8 cellular contexts compared by ENCODE assay signal in genomic region chr6:17394192-17394611, GRCh38. TPM values are rescaled to one million over a fixed set of nuclear protein-coding genes. Genes with fewer than 3 reads are reported as not detected.
A peak's percentile ranks its signal among the peaks of the same experiment; 100 is the strongest.
DNase-seq lines count a peak whose midpoint lies in the region; ATAC-seq and TF ChIP-seq lines count a peak whose summit lies in the region.

No MANE protein-coding gene starts in this region.

- DNase-seq in activated naive CD4-positive, alpha-beta T cell treated with anti-CD3 and anti-CD28 coated beads, Interleukin-2, amount 10 ng/mL, durations not matched to agents 7 days and 5 days = no peak
- DNase-seq in activated naive CD4-positive, alpha-beta T cell treated with anti-CD3 and anti-CD28 coated beads, Interleukin-2, amount 50 U/mL, for 16 hours = no peak
- DNase-seq in RPMI7951 (ENCODE audit: low read depth) = peak; percentile 83
- DNase-seq in dermis blood vessel endothelial cell = peak; percentile 67
- peak in 2 of 3 donors; percentile 31 to 49 for DNase-seq in right lobe of liver
- DNase-seq in testis = peak; percentile 25
- DNase-seq in NCI-H2196 (lab: John Stamatoyannopoulos, UW; ENCODE audit: unreplicated experiment) = no peak

- CTCF ChIA-PET in activated naive CD4-positive, alpha-beta T cell treated with anti-CD3 and anti-CD28 coated beads, Interleukin-2, amount 10 ng/mL, durations not matched to agents 7 days and 5 days (lab: Charles Lee) = no interaction called here

- H3K27ac Mint-ChIP-seq in activated naive CD4-positive, alpha-beta T cell treated with anti-CD3 and anti-CD28 coated beads, Interleukin-2, amount 10 ng/mL, durations not matched to agents 7 days and 5 days = no peak overlapping the region

- H3K9me3 Mint-ChIP-seq in activated naive CD4-positive, alpha-beta T cell treated with anti-CD3 and anti-CD28 coated beads, Interleukin-2, amount 10 ng/mL, durations not matched to agents 7 days and 5 days = no peaks in the 10 kb centered on the region

- peak overlapping the region; percentile 41 to 64 (median 50) for H3K4me3 ChIP-seq in right lobe of liver
- H3K4me3 ChIP-seq in testis = peak overlapping the region; percentile 58 to 70

- no peaks in the 10 kb centered on the region for H3K9me3 ChIP-seq in right lobe of liver
- no peaks in the 10 kb centered on the region for H3K9me3 ChIP-seq in testis

- peaks cover 37% of the 10 kb centered on the region for H3K27me3 Mint-ChIP-seq in activated naive CD4-positive, alpha-beta T cell treated with anti-CD3 and anti-CD28 coated beads, Interleukin-2, amount 10 ng/mL, durations not matched to agents 7 days and 5 days

- peak; percentile 57 to 72 (median 66) for ATAC-seq in right lobe of liver
- no peak for ATAC-seq in GM19351 (IDR thresholded peaks at IDR 0.05; ENCODE audit: unreplicated experiment)

- intact Hi-C loops in right lobe of liver (cut with DNase I) = no loop called here
- intact Hi-C loops in testis (cut with DNase I; ENCODE audit: low total_unique reads) = no loop called here

- peaks cover 4% of the 10 kb centered on the region for H3K4me1 Mint-ChIP-seq in activated naive CD4-positive, alpha-beta T cell treated with anti-CD3 and anti-CD28 coated beads, Interleukin-2, amount 10 ng/mL, durations not matched to agents 7 days and 5 days

- 4% methylated on average over 11 of the region's 12 CpGs for WGBS in right lobe of liver (ENCODE audit: insufficient coverage, low coverage, low lambda C conversion rate, missing lambda C conversion rate)
- 1 to 2% methylated on average over 11 to 12 of the region's 12 CpGs for WGBS in testis, 2 donors

- TF ChIP-seq CTCF in right lobe of liver (IDR thresholded peaks at IDR 0.05) (no peak), testis (IDR thresholded peaks at IDR 0.05) (no peak)

- TF ChIP-seq POLR2A in right lobe of liver (IDR thresholded peaks at IDR 0.05) (no peak), testis (IDR thresholded peaks at IDR 0.05) (no peak)

- peak overlapping the region; percentile 19 for H3K4me3 Mint-ChIP-seq in activated naive CD4-positive, alpha-beta T cell treated with anti-CD3 and anti-CD28 coated beads, Interleukin-2, amount 10 ng/mL, durations not matched to agents 7 days and 5 days

- H3K36me3 ChIP-seq in right lobe of liver (no peaks in the 10 kb centered on the region), testis (ENCODE audit: low read depth, missing control alignments) (no peaks in the 10 kb centered on the region)

- H3K36me3 Mint-ChIP-seq in activated naive CD4-positive, alpha-beta T cell treated with anti-CD3 and anti-CD28 coated beads, Interleukin-2, amount 10 ng/mL, durations not matched to agents 7 days and 5 days = no peaks in the 10 kb centered on the region

- H3K27ac ChIP-seq in right lobe of liver (peak overlapping the region; percentile 52 to 87 (median 86)), testis (peak overlapping the region in 1 of 2 donors; percentile 71)

- H3K4me1 ChIP-seq in right lobe of liver (peaks cover 0 to 13% (median 5%) of the 10 kb centered on the region in 4 donors), testis (no peaks in the 10 kb centered on the region)

- H3K27me3 ChIP-seq in right lobe of liver (no peaks in the 10 kb centered on the region), testis (no peaks in the 10 kb centered on the region)

RNA-seq across cellular contexts. Expression of gene CAP2, which starts 0.8 kb away (rescaled TPM):
- 29.5 and 35.9 TPM in 2 replicates for total RNA-seq in RPMI7951 (2014; rRNA removed; shearing (Covaris generic))
- 2.6 and 3.3 TPM in 2 replicates for total RNA-seq in dermis blood vessel endothelial cell
- total RNA-seq in right lobe of liver = 1 to 10 TPM; 2.1 to 7.4 (median 6.1) TPM
- 1 to 10 TPM; 1.6 to 2.9 TPM for total RNA-seq in testis
- 5.2 TPM for polyA plus RNA-seq in testis (ENCODE audit: insufficient read depth, low read depth, low replicate concordance)

Comparison
In these comparisons a context has a peak if more than half of its experiments do, and no peak if none do; other contexts are left out.
1. DNase-seq: peak in RPMI7951 (single experiment), dermis blood vessel endothelial cell (single experiment), right lobe of liver (2 of 3) and testis (single experiment); none in activated naive CD4-positive, alpha-beta T cell treated with anti-CD3 and anti-CD28 coated beads, Interleukin-2, amount 10 ng/mL, durations not matched to agents 7 days and 5 days (single experiment), activated naive CD4-positive, alpha-beta T cell treated with anti-CD3 and anti-CD28 coated beads, Interleukin-2, amount 50 U/mL, for 16 hours (single experiment) and NCI-H2196 (single experiment).